1 cellular context compared by ENCODE assay signal in genomic region chr6:96537726-96538125, GRCh38.
TF ChIP-seq lines count a peak whose summit lies in the region.

No MANE protein-coding gene starts in this region.

TF ChIP-seq in HepG2, 621 proteins besides CTCF, POLR2A, EP300 and RAD21 (continued from another document):
- TF ChIP-seq ZNF335 (CRISPR knock-in tag; IDR thresholded peaks at IDR 0.05) (no peak), SATB2 (CRISPR knock-in tag; IDR thresholded peaks at IDR 0.05) (no peak), ZBTB1 (CRISPR knock-in tag; IDR thresholded peaks at IDR 0.05; ENCODE audit: borderline replicate concordance) (no peak), RXRA (CRISPR knock-in tag; IDR thresholded peaks at IDR 0.05) (no peak), ZNF318 (CRISPR knock-in tag; IDR thresholded peaks at IDR 0.05) (no peak)
TF ChIP-seq in HepG2: peak in this region for 0.
